ENCODE assay signal across 8 cellular contexts in genomic region chrX:40153335-40154221, GRCh38. TPM values are rescaled to one million over a fixed set of nuclear protein-coding genes. Genes with fewer than 3 reads are reported as not detected.
DNase-seq lines count a peak whose midpoint lies in the region; ATAC-seq lines count a peak whose summit lies in the region.

No MANE protein-coding gene starts in this region.

- peak; percentile 25 for ATAC-seq in GM19468 (IDR thresholded peaks at IDR 0.05; ENCODE audit: extremely low read depth, unreplicated experiment)
- peak; percentile 79 for ATAC-seq in stimulated activated naive CD8-positive, alpha-beta T cell treated with anti-CD3 and anti-CD28 coated beads, Interleukin-15, amount 100 ng/mL, for 72 hours

- H3K4me3 Mint-ChIP-seq in stimulated activated naive CD8-positive, alpha-beta T cell treated with anti-CD3 and anti-CD28 coated beads, Interleukin-15, amount 100 ng/mL, for 72 hours = peak overlapping the region; percentile 88 to 92

- H3K27ac Mint-ChIP-seq in stimulated activated naive CD8-positive, alpha-beta T cell treated with anti-CD3 and anti-CD28 coated beads, Interleukin-15, amount 100 ng/mL, for 72 hours = peak overlapping the region; percentile 78 to 87

- H3K9ac ChIP-seq in duodenal mucosa (ENCODE audit: low read depth in 1 of 2, low read length in 2 of 2) = peak overlapping the region; percentile 18 to 54

- H3K4me1 Mint-ChIP-seq in stimulated activated naive CD8-positive, alpha-beta T cell treated with anti-CD3 and anti-CD28 coated beads, Interleukin-15, amount 100 ng/mL, for 72 hours = peaks cover 33% of the 10 kb centered on the region

- H3K4me1 ChIP-seq in duodenal mucosa (ENCODE audit: control insufficient read depth in 1 of 2, insufficient read depth in 2 of 2, low read length in 2 of 2) = peaks cover 7 to 11% of the 10 kb centered on the region in 2 donors

- DNase-seq in COLO668 (lab: John Stamatoyannopoulos, UW; ENCODE audit: unreplicated experiment) (peak; percentile 84), M059J (ENCODE audit: low read depth) (peak; percentile 71), UCSD-AML1 (lab: John Stamatoyannopoulos, UW; ENCODE audit: unreplicated experiment) (peak; percentile 74), lung microvascular endothelial cell (ENCODE audit: low read depth in 2 of 2) (peak; percentile 51), LoVo (ENCODE audit: low spot score) (no peak)
- DNase-seq in stimulated activated naive CD8-positive, alpha-beta T cell treated with anti-CD3 and anti-CD28 coated beads, Interleukin-15, amount 100 ng/mL, for 72 hours = peak; percentile 48 to 85

- no peaks in the 10 kb centered on the region for H3K36me3 ChIP-seq in duodenal mucosa (ENCODE audit: control insufficient read depth in 1 of 2, insufficient read depth in 2 of 2, low read length in 2 of 2)

- H3K27ac ChIP-seq in duodenal mucosa (ENCODE audit: low read depth, low read length) = peak overlapping the region; percentile 10

- no peaks in the 10 kb centered on the region for H3K9me3 ChIP-seq in duodenal mucosa (ENCODE audit: control insufficient read depth in 1 of 2, low read length in 2 of 2)

- no peaks in the 10 kb centered on the region for H3K9me3 Mint-ChIP-seq in stimulated activated naive CD8-positive, alpha-beta T cell treated with anti-CD3 and anti-CD28 coated beads, Interleukin-15, amount 100 ng/mL, for 72 hours

- peaks cover 5% of the 10 kb centered on the region for H3K27me3 Mint-ChIP-seq in stimulated activated naive CD8-positive, alpha-beta T cell treated with anti-CD3 and anti-CD28 coated beads, Interleukin-15, amount 100 ng/mL, for 72 hours

- no peaks in the 10 kb centered on the region for H3K27me3 ChIP-seq in duodenal mucosa (ENCODE audit: control insufficient read depth in 1 of 2, insufficient read depth in 2 of 2, low read length in 2 of 2)

- H3K4me3 ChIP-seq in duodenal mucosa (ENCODE audit: low read depth in 1 of 2, low read length in 2 of 2) = peak overlapping the region; percentile 63 to 66

RNA-seq across cellular contexts. Expression of gene BCOR, which starts 55.8 kb away (rescaled TPM):
- 35.5 and 50.6 TPM in 2 replicates for total RNA-seq in M059J (2014; rRNA removed; shearing (Covaris generic))
- 8.1 and 16.1 TPM in 2 replicates for total RNA-seq in lung microvascular endothelial cell
